In the genomic region with DNA sequence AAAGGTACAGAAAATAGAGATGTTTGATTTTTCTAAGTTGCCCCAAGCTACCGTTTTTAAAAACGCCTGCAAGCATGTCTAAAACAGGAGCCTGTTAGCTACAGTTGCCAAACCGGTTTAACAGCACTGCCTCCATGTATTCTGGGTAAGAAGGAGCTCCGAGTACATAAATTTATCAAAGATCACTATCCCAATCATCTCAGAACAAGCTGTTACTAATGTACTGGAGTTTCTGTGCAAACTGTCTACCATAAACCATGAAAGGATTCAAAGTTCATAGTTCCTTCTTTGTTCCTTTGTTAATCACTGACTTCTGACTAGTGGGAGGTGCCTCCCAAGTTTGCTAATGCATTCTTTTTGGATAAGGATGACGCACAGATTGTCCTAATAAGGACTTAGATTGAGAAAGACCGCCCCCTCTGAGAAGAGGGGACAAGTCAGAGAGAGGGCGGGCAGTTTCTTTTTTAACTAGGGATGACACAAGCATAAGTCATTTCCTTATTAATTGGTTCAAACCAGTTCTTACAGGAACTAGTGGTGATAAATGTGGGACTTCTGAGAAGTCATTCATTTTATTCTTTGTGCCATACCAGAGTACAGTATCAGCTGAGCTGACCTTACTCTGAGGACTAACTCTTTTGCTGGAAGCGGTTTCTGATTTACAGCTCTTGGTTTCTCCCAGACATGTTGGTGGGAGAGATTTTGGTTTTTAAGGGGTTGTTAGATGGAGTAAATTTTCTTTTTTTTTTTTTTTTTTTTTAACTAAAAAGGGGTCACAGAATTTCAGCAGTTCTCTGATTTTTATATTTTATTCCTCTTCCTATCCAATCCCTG, we compare ENCODE assay signal across 1 cellular context.
A peak's percentile ranks its signal among the peaks of the same experiment; 100 is the strongest.
TF ChIP-seq lines count a peak whose summit lies in the region.

No MANE protein-coding gene starts in this region.

TF ChIP-seq in HepG2, 621 proteins besides CTCF, POLR2A, EP300 and RAD21 (continued from another document and continues in another):
- peak; percentile 76 for TF ChIP-seq PATZ1 (CRISPR knock-in tag; IDR thresholded peaks at IDR 0.05)
- TF ChIP-seq, protein P1, sequence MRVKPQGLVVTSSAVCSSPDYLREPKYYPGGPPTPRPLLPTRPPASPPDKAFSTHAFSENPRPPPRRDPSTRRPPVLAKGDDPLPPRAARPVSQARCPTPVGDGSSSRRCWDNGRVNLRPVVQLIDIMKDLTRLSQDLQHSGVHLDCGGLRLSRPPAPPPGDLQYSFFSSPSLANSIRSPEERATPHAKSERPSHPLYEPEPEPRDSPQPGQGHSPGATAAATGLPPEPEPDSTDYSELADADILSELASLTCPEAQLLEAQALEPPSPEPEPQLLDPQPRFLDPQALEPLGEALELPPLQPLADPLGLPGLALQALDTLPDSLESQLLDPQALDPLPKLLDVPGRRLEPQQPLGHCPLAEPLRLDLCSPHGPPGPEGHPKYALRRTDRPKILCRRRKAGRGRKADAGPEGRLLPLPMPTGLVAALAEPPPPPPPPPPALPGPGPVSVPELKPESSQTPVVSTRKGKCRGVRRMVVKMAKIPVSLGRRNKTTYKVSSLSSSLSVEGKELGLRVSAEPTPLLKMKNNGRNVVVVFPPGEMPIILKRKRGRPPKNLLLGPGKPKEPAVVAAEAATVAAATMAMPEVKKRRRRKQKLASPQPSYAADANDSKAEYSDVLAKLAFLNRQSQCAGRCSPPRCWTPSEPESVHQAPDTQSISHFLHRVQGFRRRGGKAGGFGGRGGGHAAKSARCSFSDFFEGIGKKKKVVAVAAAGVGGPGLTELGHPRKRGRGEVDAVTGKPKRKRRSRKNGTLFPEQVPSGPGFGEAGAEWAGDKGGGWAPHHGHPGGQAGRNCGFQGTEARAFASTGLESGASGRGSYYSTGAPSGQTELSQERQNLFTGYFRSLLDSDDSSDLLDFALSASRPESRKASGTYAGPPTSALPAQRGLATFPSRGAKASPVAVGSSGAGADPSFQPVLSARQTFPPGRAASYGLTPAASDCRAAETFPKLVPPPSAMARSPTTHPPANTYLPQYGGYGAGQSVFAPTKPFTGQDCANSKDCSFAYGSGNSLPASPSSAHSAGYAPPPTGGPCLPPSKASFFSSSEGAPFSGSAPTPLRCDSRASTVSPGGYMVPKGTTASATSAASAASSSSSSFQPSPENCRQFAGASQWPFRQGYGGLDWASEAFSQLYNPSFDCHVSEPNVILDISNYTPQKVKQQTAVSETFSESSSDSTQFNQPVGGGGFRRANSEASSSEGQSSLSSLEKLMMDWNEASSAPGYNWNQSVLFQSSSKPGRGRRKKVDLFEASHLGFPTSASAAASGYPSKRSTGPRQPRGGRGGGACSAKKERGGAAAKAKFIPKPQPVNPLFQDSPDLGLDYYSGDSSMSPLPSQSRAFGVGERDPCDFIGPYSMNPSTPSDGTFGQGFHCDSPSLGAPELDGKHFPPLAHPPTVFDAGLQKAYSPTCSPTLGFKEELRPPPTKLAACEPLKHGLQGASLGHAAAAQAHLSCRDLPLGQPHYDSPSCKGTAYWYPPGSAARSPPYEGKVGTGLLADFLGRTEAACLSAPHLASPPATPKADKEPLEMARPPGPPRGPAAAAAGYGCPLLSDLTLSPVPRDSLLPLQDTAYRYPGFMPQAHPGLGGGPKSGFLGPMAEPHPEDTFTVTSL (CRISPR knock-in tag; IDR thresholded peaks at IDR 0.05; ENCODE audit: borderline replicate concordance), result peak; percentile 85; the same call in 1 of the 2 replicates
- TF ChIP-seq CEBPZ (IDR thresholded peaks at IDR 0.05; ENCODE audit: low read length), result no peak
- TF ChIP-seq, protein P2, sequence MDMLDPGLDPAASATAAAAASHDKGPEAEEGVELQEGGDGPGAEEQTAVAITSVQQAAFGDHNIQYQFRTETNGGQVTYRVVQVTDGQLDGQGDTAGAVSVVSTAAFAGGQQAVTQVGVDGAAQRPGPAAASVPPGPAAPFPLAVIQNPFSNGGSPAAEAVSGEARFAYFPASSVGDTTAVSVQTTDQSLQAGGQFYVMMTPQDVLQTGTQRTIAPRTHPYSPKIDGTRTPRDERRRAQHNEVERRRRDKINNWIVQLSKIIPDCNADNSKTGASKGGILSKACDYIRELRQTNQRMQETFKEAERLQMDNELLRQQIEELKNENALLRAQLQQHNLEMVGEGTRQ (IDR thresholded peaks at IDR 0.05; ENCODE audit: low read depth, low read length), result no peak
- TF ChIP-seq, protein P2 (CRISPR knock-in tag; IDR thresholded peaks at IDR 0.05; ENCODE audit: borderline replicate concordance), result peak; percentile 92; the same call in 1 of the 2 replicates
- TF ChIP-seq SRSF9 (IDR thresholded peaks at IDR 0.05; ENCODE audit: borderline replicate concordance, insufficient read depth, low read depth, low read length, poor library complexity, severe bottlenecking), result no peak
- TF ChIP-seq ZNF24 (IDR thresholded peaks at IDR 0.05), result peak; percentile 88
- TF ChIP-seq PHF8 (CRISPR knock-in tag; IDR thresholded peaks at IDR 0.05), result no peak; the same call in none of the 2 replicates
- no peak for TF ChIP-seq ZNF605 (CRISPR knock-in tag; IDR thresholded peaks at IDR 0.05)
- no peak; a peak in 2 of 4 replicates for TF ChIP-seq ATF4 (CRISPR knock-in tag; IDR thresholded peaks at IDR 0.05)
- TF ChIP-seq, protein P3, sequence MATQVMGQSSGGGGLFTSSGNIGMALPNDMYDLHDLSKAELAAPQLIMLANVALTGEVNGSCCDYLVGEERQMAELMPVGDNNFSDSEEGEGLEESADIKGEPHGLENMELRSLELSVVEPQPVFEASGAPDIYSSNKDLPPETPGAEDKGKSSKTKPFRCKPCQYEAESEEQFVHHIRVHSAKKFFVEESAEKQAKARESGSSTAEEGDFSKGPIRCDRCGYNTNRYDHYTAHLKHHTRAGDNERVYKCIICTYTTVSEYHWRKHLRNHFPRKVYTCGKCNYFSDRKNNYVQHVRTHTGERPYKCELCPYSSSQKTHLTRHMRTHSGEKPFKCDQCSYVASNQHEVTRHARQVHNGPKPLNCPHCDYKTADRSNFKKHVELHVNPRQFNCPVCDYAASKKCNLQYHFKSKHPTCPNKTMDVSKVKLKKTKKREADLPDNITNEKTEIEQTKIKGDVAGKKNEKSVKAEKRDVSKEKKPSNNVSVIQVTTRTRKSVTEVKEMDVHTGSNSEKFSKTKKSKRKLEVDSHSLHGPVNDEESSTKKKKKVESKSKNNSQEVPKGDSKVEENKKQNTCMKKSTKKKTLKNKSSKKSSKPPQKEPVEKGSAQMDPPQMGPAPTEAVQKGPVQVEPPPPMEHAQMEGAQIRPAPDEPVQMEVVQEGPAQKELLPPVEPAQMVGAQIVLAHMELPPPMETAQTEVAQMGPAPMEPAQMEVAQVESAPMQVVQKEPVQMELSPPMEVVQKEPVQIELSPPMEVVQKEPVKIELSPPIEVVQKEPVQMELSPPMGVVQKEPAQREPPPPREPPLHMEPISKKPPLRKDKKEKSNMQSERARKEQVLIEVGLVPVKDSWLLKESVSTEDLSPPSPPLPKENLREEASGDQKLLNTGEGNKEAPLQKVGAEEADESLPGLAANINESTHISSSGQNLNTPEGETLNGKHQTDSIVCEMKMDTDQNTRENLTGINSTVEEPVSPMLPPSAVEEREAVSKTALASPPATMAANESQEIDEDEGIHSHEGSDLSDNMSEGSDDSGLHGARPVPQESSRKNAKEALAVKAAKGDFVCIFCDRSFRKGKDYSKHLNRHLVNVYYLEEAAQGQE (IDR thresholded peaks at IDR 0.05; ENCODE audit: borderline replicate concordance in 1 of 2, low read depth in 1 of 2, low read length in 2 of 2), result peak in 1 of 2 experiments; percentile 78; a peak in 2 of 4 replicates
- TF ChIP-seq ZNF510 (CRISPR knock-in tag; IDR thresholded peaks at IDR 0.05; ENCODE audit: low read depth), result no peak
- peak; percentile 66; the same call in 1 of the 2 replicates for TF ChIP-seq PAF1 (CRISPR knock-in tag; IDR thresholded peaks at IDR 0.05)
- TF ChIP-seq HDAC1 (CRISPR knock-in tag; IDR thresholded peaks at IDR 0.05), result peak; percentile 76
- peak; percentile 66 for TF ChIP-seq DNMT3B (CRISPR knock-in tag; conservative IDR thresholded peaks at IDR 0.05)
- no peak; the same call in 1 of the 2 replicates for TF ChIP-seq FOXO1 (CRISPR knock-in tag; IDR thresholded peaks at IDR 0.05)
- TF ChIP-seq CHD4 (IDR thresholded peaks at IDR 0.05; ENCODE audit: borderline replicate concordance, low read length), result 0 out of 2 replicates have a peak, but pooled peaks have one; percentile 47
- TF ChIP-seq, protein P4, sequence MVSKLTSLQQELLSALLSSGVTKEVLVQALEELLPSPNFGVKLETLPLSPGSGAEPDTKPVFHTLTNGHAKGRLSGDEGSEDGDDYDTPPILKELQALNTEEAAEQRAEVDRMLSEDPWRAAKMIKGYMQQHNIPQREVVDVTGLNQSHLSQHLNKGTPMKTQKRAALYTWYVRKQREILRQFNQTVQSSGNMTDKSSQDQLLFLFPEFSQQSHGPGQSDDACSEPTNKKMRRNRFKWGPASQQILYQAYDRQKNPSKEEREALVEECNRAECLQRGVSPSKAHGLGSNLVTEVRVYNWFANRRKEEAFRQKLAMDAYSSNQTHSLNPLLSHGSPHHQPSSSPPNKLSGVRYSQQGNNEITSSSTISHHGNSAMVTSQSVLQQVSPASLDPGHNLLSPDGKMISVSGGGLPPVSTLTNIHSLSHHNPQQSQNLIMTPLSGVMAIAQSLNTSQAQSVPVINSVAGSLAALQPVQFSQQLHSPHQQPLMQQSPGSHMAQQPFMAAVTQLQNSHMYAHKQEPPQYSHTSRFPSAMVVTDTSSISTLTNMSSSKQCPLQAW (CRISPR knock-in tag; IDR thresholded peaks at IDR 0.05), result peak; percentile 89
- 0 out of 2 replicates have a peak, but pooled peaks have one; percentile 38 for TF ChIP-seq RELA (CRISPR knock-in tag; IDR thresholded peaks at IDR 0.05)
- TF ChIP-seq ZKSCAN5 (CRISPR knock-in tag; IDR thresholded peaks at IDR 0.05), result no peak
- TF ChIP-seq ZSCAN5A (CRISPR knock-in tag; IDR thresholded peaks at IDR 0.05; ENCODE audit: borderline replicate concordance), result no peak
- TF ChIP-seq RXRB (CRISPR knock-in tag; IDR thresholded peaks at IDR 0.05; ENCODE audit: borderline replicate concordance), result peak; percentile 89
- TF ChIP-seq, protein P5, sequence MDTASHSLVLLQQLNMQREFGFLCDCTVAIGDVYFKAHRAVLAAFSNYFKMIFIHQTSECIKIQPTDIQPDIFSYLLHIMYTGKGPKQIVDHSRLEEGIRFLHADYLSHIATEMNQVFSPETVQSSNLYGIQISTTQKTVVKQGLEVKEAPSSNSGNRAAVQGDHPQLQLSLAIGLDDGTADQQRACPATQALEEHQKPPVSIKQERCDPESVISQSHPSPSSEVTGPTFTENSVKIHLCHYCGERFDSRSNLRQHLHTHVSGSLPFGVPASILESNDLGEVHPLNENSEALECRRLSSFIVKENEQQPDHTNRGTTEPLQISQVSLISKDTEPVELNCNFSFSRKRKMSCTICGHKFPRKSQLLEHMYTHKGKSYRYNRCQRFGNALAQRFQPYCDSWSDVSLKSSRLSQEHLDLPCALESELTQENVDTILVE (CRISPR knock-in tag; IDR thresholded peaks at IDR 0.05), result peak; percentile 50; the same call in 1 of the 2 replicates
- TF ChIP-seq ZNF607 (CRISPR knock-in tag; IDR thresholded peaks at IDR 0.05; ENCODE audit: borderline replicate concordance), result no peak; the same call in 1 of the 2 replicates
